In the genomic region with DNA sequence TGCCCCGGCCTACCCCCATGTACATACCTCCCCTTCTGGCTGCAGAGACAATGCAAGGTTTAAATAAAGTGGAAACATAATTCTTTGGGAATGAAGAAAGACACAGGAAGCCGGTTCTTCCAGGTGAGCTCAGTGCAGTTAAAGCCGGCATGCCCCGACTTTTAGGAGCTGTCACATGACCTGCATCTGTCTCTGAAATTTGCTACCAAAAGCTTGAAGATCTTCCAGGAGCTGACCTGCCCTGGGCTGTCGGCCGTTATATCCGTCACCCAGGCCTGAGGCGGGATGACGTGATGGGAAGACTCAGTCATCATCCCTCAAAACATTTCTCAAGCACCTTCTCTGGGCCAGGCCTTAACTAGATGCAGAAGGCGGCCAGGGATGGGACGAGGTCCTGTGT, we compare ENCODE assay signal across 1 cellular context.
TF ChIP-seq lines count a peak whose summit lies in the region.

No MANE protein-coding gene starts in this region.

TF ChIP-seq in WTC11, 78 proteins besides CTCF, POLR2A, EP300 and RAD21:
- TF ChIP-seq FOXJ3 (CRISPR knock-in tag; IDR thresholded peaks at IDR 0.05; ENCODE audit: borderline replicate concordance) (no peak), ZNF416 (CRISPR knock-in tag; IDR thresholded peaks at IDR 0.05) (no peak), SMAD3 (CRISPR knock-in tag; IDR thresholded peaks at IDR 0.05; ENCODE audit: borderline replicate concordance) (no peak), JUN (CRISPR knock-in tag; IDR thresholded peaks at IDR 0.05) (no peak), CREM (CRISPR knock-in tag; IDR thresholded peaks at IDR 0.05) (no peak), ZNF219 (CRISPR knock-in tag; IDR thresholded peaks at IDR 0.05; ENCODE audit: borderline replicate concordance) (no peak)
- TF ChIP-seq, protein P1, sequence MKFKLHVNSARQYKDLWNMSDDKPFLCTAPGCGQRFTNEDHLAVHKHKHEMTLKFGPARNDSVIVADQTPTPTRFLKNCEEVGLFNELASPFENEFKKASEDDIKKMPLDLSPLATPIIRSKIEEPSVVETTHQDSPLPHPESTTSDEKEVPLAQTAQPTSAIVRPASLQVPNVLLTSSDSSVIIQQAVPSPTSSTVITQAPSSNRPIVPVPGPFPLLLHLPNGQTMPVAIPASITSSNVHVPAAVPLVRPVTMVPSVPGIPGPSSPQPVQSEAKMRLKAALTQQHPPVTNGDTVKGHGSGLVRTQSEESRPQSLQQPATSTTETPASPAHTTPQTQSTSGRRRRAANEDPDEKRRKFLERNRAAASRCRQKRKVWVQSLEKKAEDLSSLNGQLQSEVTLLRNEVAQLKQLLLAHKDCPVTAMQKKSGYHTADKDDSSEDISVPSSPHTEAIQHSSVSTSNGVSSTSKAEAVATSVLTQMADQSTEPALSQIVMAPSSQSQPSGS (CRISPR knock-in tag; IDR thresholded peaks at IDR 0.05; ENCODE audit: borderline replicate concordance, low read depth): no peak
TF ChIP-seq in WTC11: peak in this region for 0.
